In genomic region chr2:72150157-72150960, GRCh38 we compare ENCODE assay signal across 8 cellular contexts. TPM values are rescaled to one million over a fixed set of nuclear protein-coding genes. Genes with fewer than 3 reads are reported as not detected.
DNase-seq lines count a peak whose midpoint lies in the region; ATAC-seq, FAIRE-seq and TF ChIP-seq lines count a peak whose summit lies in the region.

No MANE protein-coding gene starts in this region.

- POLR2A ChIA-PET in endothelial cell of umbilical vein (lab: Charles Lee) = no interaction called here

- peaks cover 27% of the 10 kb centered on the region for H3K4me1 Mint-ChIP-seq in activated CD8-positive, alpha-beta memory T cell treated with anti-CD3 and anti-CD28 coated beads, Interleukin-2, amount 10 ng/mL, durations not matched to agents 7 days and 5 days

- H3K9me3 ChIP-seq in BLaER1 treated with 17β-estradiol and CSF1 and Interleukin-3, amounts not matched to agents 10 nM and 100 nM (replicated peaks in 1 of 11) = peaks cover 0 to 7% (median 0%) of the 10 kb centered on the region in 11 experiments; a peak in 7 of 22 replicates
- no peaks in the 10 kb centered on the region for H3K9me3 ChIP-seq in endothelial cell of umbilical vein (replicated peaks; ENCODE audit: control insufficient read depth, insufficient read depth, low read length)

- no peaks in the 10 kb centered on the region for H3K9me1 ChIP-seq in endothelial cell of umbilical vein (replicated peaks; ENCODE audit: control insufficient read depth, extremely low read depth, insufficient read depth, low read length)

- H3K27ac ChIP-seq in BLaER1 treated with 17β-estradiol and CSF1 and Interleukin-3, amounts not matched to agents 10 nM and 100 nM = no peak overlapping the region
- no peak overlapping the region for H3K27ac ChIP-seq in endothelial cell of umbilical vein (ENCODE audit: insufficient read depth, low read depth, low read length)

- H3K4me2 ChIP-seq in BLaER1 treated with 17β-estradiol and CSF1 and Interleukin-3, amounts not matched to agents 10 nM and 100 nM = peak overlapping the region; percentile 85 to 99 (median 97); a peak in 21 of 22 replicates
- peak overlapping the region; percentile 10 for H3K4me2 ChIP-seq in endothelial cell of umbilical vein (ENCODE audit: insufficient read depth, low read length)

- no peaks in the 10 kb centered on the region for H3K79me2 ChIP-seq in endothelial cell of umbilical vein (ENCODE audit: control insufficient read depth, insufficient read depth, low read length)

- intact Hi-C loops in endothelial cell of umbilical vein (cut with micrococcal nuclease) = loop anchor here (1.0 to 5.0 kb wide), 6 partner anchors 226 to 605 kb away; no protein-coding TSS in a partner anchor

- dilution Hi-C loops in endothelial cell of umbilical vein (cut with MboI; ENCODE audit: extremely low pct_ligation_motif_present, low sequenced_read_pairs) = no loop called here

- CTCF ChIA-PET in activated CD8-positive, alpha-beta memory T cell treated with anti-CD3 and anti-CD28 coated beads, Interleukin-2, amount 10 ng/mL, durations not matched to agents 7 days and 5 days (lab: Charles Lee) = interaction anchor here (0.6 to 3.6 kb wide), 31 partner anchors 9 to 829 kb away, joined by 3 to 38 read pairs (median 3); no protein-coding TSS in a partner anchor
- CTCF ChIA-PET in endothelial cell of umbilical vein (lab: Charles Lee) = interaction anchor here (0.5 to 6.6 kb wide), 72 partner anchors 9 to 1049 kb away, joined by 3 to 174 read pairs (median 4); partner anchors contain the start of gene ZNF638

- DNase-seq in HS-27A (ENCODE audit: low read depth) (peak; percentile 43), NOMO-1 (lab: John Stamatoyannopoulos, UW; ENCODE audit: unreplicated experiment in 2 of 2) (peak; percentile 55 to 62), endothelial cell of umbilical vein (ENCODE audit: low read depth, low spot score) (peak; percentile 77), middle frontal gyrus (ENCODE audit: extremely low spot score, low spot score) (peak; percentile 74)
- DNase-seq in activated CD8-positive, alpha-beta memory T cell treated with anti-CD3 and anti-CD28 coated beads, Interleukin-2, amount 10 ng/mL, durations not matched to agents 7 days and 5 days = peak; percentile 74
- peak; percentile 85 for DNase-seq in stimulated activated CD8-positive, alpha-beta memory T cell treated with anti-CD3 and anti-CD28 coated beads, Interleukin-4, amount 100 ng/mL, for 48 hours

- peaks cover 54 to 64% (median 62%) of the 10 kb centered on the region in 11 experiments for H3K27me3 ChIP-seq in BLaER1 treated with 17β-estradiol and CSF1 and Interleukin-3, amounts not matched to agents 10 nM and 100 nM
- H3K27me3 ChIP-seq in endothelial cell of umbilical vein (ENCODE audit: control insufficient read depth in 2 of 2, insufficient read depth in 2 of 2, low read length in 2 of 2) = peaks cover 33 to 48% of the 10 kb centered on the region in 2 experiments

- H3K27me3 Mint-ChIP-seq in activated CD8-positive, alpha-beta memory T cell treated with anti-CD3 and anti-CD28 coated beads, Interleukin-2, amount 10 ng/mL, durations not matched to agents 7 days and 5 days = peaks cover 62% of the 10 kb centered on the region

- peak; percentile 66 to 85 for TF ChIP-seq CTCF in endothelial cell of umbilical vein (IDR thresholded peaks at IDR 0.05; ENCODE audit: extremely low read depth in 1 of 2, insufficient read depth in 1 of 2, low read depth in 1 of 2, low read length in 2 of 2)

- no peak for TF ChIP-seq POLR2A in endothelial cell of umbilical vein (IDR thresholded peaks at IDR 0.05; ENCODE audit: low read depth, low read length)

- H3K27ac Mint-ChIP-seq in activated CD8-positive, alpha-beta memory T cell treated with anti-CD3 and anti-CD28 coated beads, Interleukin-2, amount 10 ng/mL, durations not matched to agents 7 days and 5 days = no peak overlapping the region

- FAIRE-seq in endothelial cell of umbilical vein (lab: Jason Lieb, UNC) = peak; percentile 96

- peaks cover 0 to 48% (median 38%) of the 10 kb centered on the region in 11 experiments; a peak in 19 of 22 replicates for H4K20me1 ChIP-seq in BLaER1 treated with 17β-estradiol and CSF1 and Interleukin-3, amounts not matched to agents 10 nM and 100 nM
- H4K20me1 ChIP-seq in endothelial cell of umbilical vein (replicated peaks; ENCODE audit: control insufficient read depth, extremely low read depth, insufficient read depth, low read length) = no peaks in the 10 kb centered on the region

- H3K4me3 ChIP-seq in BLaER1 treated with 17β-estradiol and CSF1 and Interleukin-3, amounts not matched to agents 10 nM and 100 nM = peak overlapping the region in 5 of 10 experiments; percentile 8 to 70 (median 52); a peak in 3 of 20 replicates
- H3K4me3 ChIP-seq in endothelial cell of umbilical vein (replicated peaks in 1 of 3; ENCODE audit: insufficient read depth in 1 of 3, low read depth in 1 of 3, low read length in 3 of 3) = no peak overlapping the region

- H2AFZ ChIP-seq in endothelial cell of umbilical vein (ENCODE audit: low read depth, low read length) = no peak overlapping the region

- ATAC-seq in GM19372 (IDR thresholded peaks at IDR 0.05; ENCODE audit: low read depth, unreplicated experiment) = peak; percentile 80
- peak; percentile 68 for ATAC-seq in activated CD8-positive, alpha-beta memory T cell treated with anti-CD3 and anti-CD28 coated beads, Interleukin-2, amount 10 ng/mL, durations not matched to agents 7 days and 5 days

- H3K36me3 ChIP-seq in BLaER1 treated with 17β-estradiol and CSF1 and Interleukin-3, amounts not matched to agents 10 nM and 100 nM = no peaks in the 10 kb centered on the region
- H3K36me3 ChIP-seq in endothelial cell of umbilical vein (ENCODE audit: control insufficient read depth in 2 of 2, extremely low read depth in 1 of 2, insufficient read depth in 2 of 2, low read length in 2 of 2) = no peaks in the 10 kb centered on the region

- H3K9ac ChIP-seq in BLaER1 treated with 17β-estradiol and CSF1 and Interleukin-3, amounts not matched to agents 10 nM and 100 nM = no peak overlapping the region
- H3K9ac ChIP-seq in endothelial cell of umbilical vein (replicated peaks; ENCODE audit: extremely low read depth, insufficient read depth, low read length) = no peak overlapping the region

- H3K9me3 Mint-ChIP-seq in activated CD8-positive, alpha-beta memory T cell treated with anti-CD3 and anti-CD28 coated beads, Interleukin-2, amount 10 ng/mL, durations not matched to agents 7 days and 5 days (ENCODE audit: low read depth) = peaks cover 2% of the 10 kb centered on the region

- H3K36me3 Mint-ChIP-seq in activated CD8-positive, alpha-beta memory T cell treated with anti-CD3 and anti-CD28 coated beads, Interleukin-2, amount 10 ng/mL, durations not matched to agents 7 days and 5 days = peaks cover 7% of the 10 kb centered on the region

- H3K4me3 Mint-ChIP-seq in activated CD8-positive, alpha-beta memory T cell treated with anti-CD3 and anti-CD28 coated beads, Interleukin-2, amount 10 ng/mL, durations not matched to agents 7 days and 5 days = peak overlapping the region; percentile 43

- BruUV-seq in endothelial cell of umbilical vein (replicated peaks; lab: Mats Ljungman, UMichigan) = no TSS peak

- peaks cover 27 to 42% (median 36%) of the 10 kb centered on the region in 10 experiments for H3K4me1 ChIP-seq in BLaER1 treated with 17β-estradiol and CSF1 and Interleukin-3, amounts not matched to agents 10 nM and 100 nM
- peaks cover 15% of the 10 kb centered on the region for H3K4me1 ChIP-seq in endothelial cell of umbilical vein (ENCODE audit: control insufficient read depth, extremely low read depth, insufficient read depth, low read length)

TF ChIP-seq in endothelial cell of umbilical vein, 7 proteins besides CTCF, POLR2A, EP300 and RAD21:
- TF ChIP-seq JUN (IDR thresholded peaks at IDR 0.05; ENCODE audit: borderline replicate concordance, insufficient read depth, insufficient read length, low read depth) (no peak), GATA2 (IDR thresholded peaks at IDR 0.05; ENCODE audit: insufficient read depth, insufficient read length, low read depth, low read length) (no peak), MYC (IDR thresholded peaks at IDR 0.05; ENCODE audit: low read depth, low read length) (no peak), EZH2 (IDR thresholded peaks at IDR 0.05; ENCODE audit: borderline replicate concordance, low read depth, low read length, severe bottlenecking) (no peak), MAX (IDR thresholded peaks at IDR 0.05; ENCODE audit: insufficient read depth, insufficient read length) (no peak), FOS (IDR thresholded peaks at IDR 0.05; ENCODE audit: borderline replicate concordance, insufficient read depth, low read length) (no peak), POLR2AphosphoS5 (IDR thresholded peaks at IDR 0.05; ENCODE audit: insufficient read depth, low read depth, low read length) (no peak)

RNA-seq across cellular contexts. Expression of gene CYP26B1, which starts 2.7 kb away (rescaled TPM):
- total RNA-seq in activated CD8-positive, alpha-beta memory T cell treated with anti-CD3 and anti-CD28 coated beads, Interleukin-2, amount 10 ng/mL, durations not matched to agents 7 days and 5 days = not detected
- total RNA-seq in endothelial cell of umbilical vein = 0.76 and 1.1 TPM in 2 replicates
- 0.06 and 0.30 TPM in 2 replicates for polyA plus RNA-seq in endothelial cell of umbilical vein
- polyA plus RNA-seq in endothelial cell of umbilical vein (2011; cell fraction: cytosol; rRNA removed) = 0.35 and 0.63 TPM in 2 replicates
- 1.3 and 1.4 TPM in 2 replicates for polyA plus RNA-seq in endothelial cell of umbilical vein (2011; cell fraction: nucleus; rRNA removed)
- polyA plus RNA-seq in endothelial cell of umbilical vein (2012) = 1.1 and 2.4 TPM in 2 replicates
- polyA minus RNA-seq in endothelial cell of umbilical vein = 0.28 and 0.34 TPM in 2 replicates
- polyA minus RNA-seq in endothelial cell of umbilical vein (2011; cell fraction: cytosol; rRNA and poly(A)+ RNA removed) = 3.9 TPM
- polyA minus RNA-seq in endothelial cell of umbilical vein (2011; cell fraction: nucleus; rRNA and poly(A)+ RNA removed) = 0.58 and 1.3 TPM in 2 replicates
